1 cellular context compared by ENCODE assay signal in the genomic region with DNA sequence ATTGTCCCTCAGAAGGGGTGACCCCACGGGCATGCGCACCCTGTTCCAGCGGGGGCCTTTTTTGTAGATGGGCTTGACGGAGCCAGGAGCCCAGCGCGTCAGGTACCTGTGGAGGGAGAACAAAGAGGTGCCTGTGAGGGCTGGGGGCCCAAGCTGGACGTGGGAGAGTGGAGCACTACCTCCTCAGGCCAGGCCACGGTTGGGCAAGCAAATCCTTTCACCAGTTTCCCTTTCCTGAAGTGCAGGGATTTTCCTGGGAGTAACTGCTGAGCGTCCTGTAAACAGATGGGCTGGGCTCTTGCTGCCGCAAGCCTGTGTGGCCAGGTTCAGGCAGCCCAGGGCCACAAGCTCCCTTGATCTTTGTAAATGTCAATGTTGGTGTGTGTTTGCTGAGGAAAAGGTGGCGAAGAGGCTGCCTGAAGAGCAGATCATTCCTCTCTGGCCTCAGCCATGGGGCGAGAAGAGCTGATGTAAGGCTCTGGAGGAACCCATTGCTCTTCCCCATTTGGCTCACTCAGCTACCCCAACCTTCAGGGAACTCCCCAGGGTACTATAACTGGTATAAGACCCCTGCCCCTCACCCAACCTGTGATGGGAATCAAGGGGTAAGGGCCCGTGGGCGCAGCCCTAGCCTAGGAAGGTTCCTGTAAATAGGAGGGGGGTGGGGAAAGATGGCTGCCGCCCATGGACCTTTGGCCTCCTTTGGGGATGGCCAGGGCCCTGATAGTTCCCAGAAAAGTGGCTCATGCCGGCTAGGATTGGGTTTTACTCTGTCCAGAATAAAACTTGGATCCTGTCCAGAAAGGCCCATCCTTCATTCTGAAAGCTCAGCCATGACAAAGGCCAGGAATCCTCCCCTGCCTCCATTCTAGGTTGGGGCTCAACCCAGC.
A peak's percentile ranks its signal among the peaks of the same experiment; 100 is the strongest.
TF ChIP-seq lines count a peak whose summit lies in the region.

No MANE protein-coding gene starts in this region.

TF ChIP-seq in HepG2, 621 proteins besides CTCF, POLR2A, EP300 and RAD21 (continued from another document and continues in another):
- TF ChIP-seq GRHL1 (CRISPR knock-in tag; conservative IDR thresholded peaks at IDR 0.05) (no peak), CEBPG (CRISPR knock-in tag; IDR thresholded peaks at IDR 0.05) (peak; percentile 82), MAZ (IDR thresholded peaks at IDR 0.05; ENCODE audit: borderline replicate concordance, low read depth, low read length) (no peak), MAZ (CRISPR knock-in tag; IDR thresholded peaks at IDR 0.05; ENCODE audit: low read depth) (peak; percentile 45; the same call in 1 of the 2 replicates), MIXL1 (CRISPR knock-in tag; IDR thresholded peaks at IDR 0.05) (peak; percentile 91; the same call in 1 of the 2 replicates), ZNF232 (CRISPR knock-in tag; IDR thresholded peaks at IDR 0.05; ENCODE audit: borderline replicate concordance) (no peak; the same call in 1 of the 2 replicates), SETDB1 (CRISPR knock-in tag; IDR thresholded peaks at IDR 0.05; ENCODE audit: borderline replicate concordance) (no peak), TARDBP (CRISPR knock-in tag; IDR thresholded peaks at IDR 0.05) (peak; percentile 86; the same call in 1 of the 2 replicates), ZNF567 (CRISPR knock-in tag; IDR thresholded peaks at IDR 0.05; ENCODE audit: borderline replicate concordance) (peak; percentile 56; the same call in 1 of the 2 replicates), SOX5 (CRISPR knock-in tag; IDR thresholded peaks at IDR 0.05; ENCODE audit: borderline replicate concordance) (peak; percentile 78), XRCC5 (optimal IDR thresholded peaks at IDR 0.05; ENCODE audit: low read length) (peak; percentile 49), ZNF644 (CRISPR knock-in tag; IDR thresholded peaks at IDR 0.05; ENCODE audit: low read depth) (peak; percentile 22; the same call in 1 of the 2 replicates), GATA4 (IDR thresholded peaks at IDR 0.05; ENCODE audit: borderline replicate concordance, low read depth) (peak; percentile 57; the same call in 1 of the 2 replicates), USF2 (IDR thresholded peaks at IDR 0.05; ENCODE audit: low read depth, low read length) (no peak), USF2 (CRISPR knock-in tag; IDR thresholded peaks at IDR 0.05; ENCODE audit: borderline replicate concordance) (peak; percentile 35; the same call in 1 of the 2 replicates), HES4 (CRISPR knock-in tag; IDR thresholded peaks at IDR 0.05; ENCODE audit: borderline replicate concordance) (no peak), DDIT3 (CRISPR knock-in tag; IDR thresholded peaks at IDR 0.05) (no peak), ASH2L (IDR thresholded peaks at IDR 0.05; ENCODE audit: insufficient read length, low read depth, low read length) (peak; percentile 15), ZFP41 (CRISPR knock-in tag; IDR thresholded peaks at IDR 0.05; ENCODE audit: borderline replicate concordance) (no peak), NFE2L2 (IDR thresholded peaks at IDR 0.05; ENCODE audit: low read length) (no peak), RFX3 (CRISPR knock-in tag; IDR thresholded peaks at IDR 0.05) (no peak), NR0B2 (CRISPR knock-in tag; IDR thresholded peaks at IDR 0.05) (peak; percentile 25; the same call in 1 of the 2 replicates), SKI (IDR thresholded peaks at IDR 0.05; ENCODE audit: partially characterized antibody) (peak; percentile 50), KDM3A (CRISPR knock-in tag; IDR thresholded peaks at IDR 0.05; ENCODE audit: low read depth) (peak; percentile 47; the same call in 1 of the 2 replicates), PPARG (CRISPR knock-in tag; conservative IDR thresholded peaks at IDR 0.05) (no peak; the same call in none of the 2 replicates), ZNF251 (CRISPR knock-in tag; IDR thresholded peaks at IDR 0.05) (no peak), ZBTB21 (CRISPR knock-in tag; IDR thresholded peaks at IDR 0.05) (no peak), IRF2 (CRISPR knock-in tag; IDR thresholded peaks at IDR 0.05) (peak; percentile 66; the same call in 1 of the 2 replicates), ZFP82 (CRISPR knock-in tag; IDR thresholded peaks at IDR 0.05; ENCODE audit: borderline replicate concordance) (0 out of 2 replicates have a peak, but pooled peaks have one; percentile 53), JUN (CRISPR knock-in tag; IDR thresholded peaks at IDR 0.05) (no peak), ZNF703 (CRISPR knock-in tag; IDR thresholded peaks at IDR 0.05; ENCODE audit: borderline replicate concordance) (no peak), PAXIP1 (CRISPR knock-in tag; conservative IDR thresholded peaks at IDR 0.05) (peak; percentile 86), NR2F6 (IDR thresholded peaks at IDR 0.05) (peak; percentile 73), NR2F6 (CRISPR knock-in tag; IDR thresholded peaks at IDR 0.05) (peak; percentile 69), ZBTB8A (CRISPR knock-in tag; IDR thresholded peaks at IDR 0.05; ENCODE audit: borderline replicate concordance, low read depth) (no peak), NFATC3 (CRISPR knock-in tag; IDR thresholded peaks at IDR 0.05) (no peak; the same call in 1 of the 2 replicates), ZNF276 (CRISPR knock-in tag; IDR thresholded peaks at IDR 0.05; ENCODE audit: low read depth) (peak; percentile 69; the same call in 1 of the 2 replicates), EEA1 (CRISPR knock-in tag; IDR thresholded peaks at IDR 0.05; ENCODE audit: borderline replicate concordance) (no peak), ZNF615 (CRISPR knock-in tag; IDR thresholded peaks at IDR 0.05; ENCODE audit: borderline replicate concordance) (peak; percentile 27; the same call in 1 of the 2 replicates), JARID2 (CRISPR knock-in tag; IDR thresholded peaks at IDR 0.05; ENCODE audit: insufficient replicate concordance) (no peak), ZNF234 (CRISPR knock-in tag; conservative IDR thresholded peaks at IDR 0.05) (no peak; the same call in 1 of the 2 replicates), FOXA3 (CRISPR knock-in tag; IDR thresholded peaks at IDR 0.05) (peak; percentile 90), ZFP1 (CRISPR knock-in tag; IDR thresholded peaks at IDR 0.05) (0 out of 2 replicates have a peak, but pooled peaks have one; percentile 50)
- TF ChIP-seq, protein P1, sequence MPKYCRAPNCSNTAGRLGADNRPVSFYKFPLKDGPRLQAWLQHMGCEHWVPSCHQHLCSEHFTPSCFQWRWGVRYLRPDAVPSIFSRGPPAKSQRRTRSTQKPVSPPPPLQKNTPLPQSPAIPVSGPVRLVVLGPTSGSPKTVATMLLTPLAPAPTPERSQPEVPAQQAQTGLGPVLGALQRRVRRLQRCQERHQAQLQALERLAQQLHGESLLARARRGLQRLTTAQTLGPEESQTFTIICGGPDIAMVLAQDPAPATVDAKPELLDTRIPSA (CRISPR knock-in tag; IDR thresholded peaks at IDR 0.05; ENCODE audit: borderline replicate concordance) = no peak
- TF ChIP-seq, protein P2, sequence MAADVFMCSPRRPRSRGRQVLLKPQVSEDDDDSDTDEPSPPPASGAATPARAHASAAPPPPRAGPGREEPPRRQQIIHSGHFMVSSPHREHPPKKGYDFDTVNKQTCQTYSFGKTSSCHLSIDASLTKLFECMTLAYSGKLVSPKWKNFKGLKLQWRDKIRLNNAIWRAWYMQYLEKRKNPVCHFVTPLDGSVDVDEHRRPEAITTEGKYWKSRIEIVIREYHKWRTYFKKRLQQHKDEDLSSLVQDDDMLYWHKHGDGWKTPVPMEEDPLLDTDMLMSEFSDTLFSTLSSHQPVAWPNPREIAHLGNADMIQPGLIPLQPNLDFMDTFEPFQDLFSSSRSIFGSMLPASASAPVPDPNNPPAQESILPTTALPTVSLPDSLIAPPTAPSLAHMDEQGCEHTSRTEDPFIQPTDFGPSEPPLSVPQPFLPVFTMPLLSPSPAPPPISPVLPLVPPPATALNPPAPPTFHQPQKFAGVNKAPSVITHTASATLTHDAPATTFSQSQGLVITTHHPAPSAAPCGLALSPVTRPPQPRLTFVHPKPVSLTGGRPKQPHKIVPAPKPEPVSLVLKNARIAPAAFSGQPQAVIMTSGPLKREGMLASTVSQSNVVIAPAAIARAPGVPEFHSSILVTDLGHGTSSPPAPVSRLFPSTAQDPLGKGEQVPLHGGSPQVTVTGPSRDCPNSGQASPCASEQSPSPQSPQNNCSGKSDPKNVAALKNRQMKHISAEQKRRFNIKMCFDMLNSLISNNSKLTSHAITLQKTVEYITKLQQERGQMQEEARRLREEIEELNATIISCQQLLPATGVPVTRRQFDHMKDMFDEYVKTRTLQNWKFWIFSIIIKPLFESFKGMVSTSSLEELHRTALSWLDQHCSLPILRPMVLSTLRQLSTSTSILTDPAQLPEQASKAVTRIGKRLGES (CRISPR knock-in tag; IDR thresholded peaks at IDR 0.05; ENCODE audit: borderline replicate concordance) = no peak
- TF ChIP-seq, protein P3, sequence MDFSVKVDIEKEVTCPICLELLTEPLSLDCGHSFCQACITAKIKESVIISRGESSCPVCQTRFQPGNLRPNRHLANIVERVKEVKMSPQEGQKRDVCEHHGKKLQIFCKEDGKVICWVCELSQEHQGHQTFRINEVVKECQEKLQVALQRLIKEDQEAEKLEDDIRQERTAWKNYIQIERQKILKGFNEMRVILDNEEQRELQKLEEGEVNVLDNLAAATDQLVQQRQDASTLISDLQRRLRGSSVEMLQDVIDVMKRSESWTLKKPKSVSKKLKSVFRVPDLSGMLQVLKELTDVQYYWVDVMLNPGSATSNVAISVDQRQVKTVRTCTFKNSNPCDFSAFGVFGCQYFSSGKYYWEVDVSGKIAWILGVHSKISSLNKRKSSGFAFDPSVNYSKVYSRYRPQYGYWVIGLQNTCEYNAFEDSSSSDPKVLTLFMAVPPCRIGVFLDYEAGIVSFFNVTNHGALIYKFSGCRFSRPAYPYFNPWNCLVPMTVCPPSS (IDR thresholded peaks at IDR 0.05) = no peak
